In genomic region chr21:43994085-43994484, GRCh38 we compare ENCODE assay signal across 20 cellular contexts. TPM values are rescaled to one million over a fixed set of nuclear protein-coding genes. Genes with fewer than 3 reads are reported as not detected.
DNase-seq lines count a peak whose midpoint lies in the region; ATAC-seq, FAIRE-seq and TF ChIP-seq lines count a peak whose summit lies in the region.
"Had no signal": no experiment of that assay in that cellular context is flagged by ENCODE, and none has a peak within 500 bp of the region (broad histone marks: within the 10 kb centered on the region; RNA-seq: fewer than 3 reads in every experiment).

No MANE protein-coding gene starts in this region.

- H3K9me3 Mint-ChIP-seq in GM23338, result no peaks in the 10 kb centered on the region
- H3K9me3 Mint-ChIP-seq in chondrocyte (ENCODE audit: low read depth), result peaks cover 6% of the 10 kb centered on the region
- no peaks in the 10 kb centered on the region for H3K9me3 Mint-ChIP-seq in activated CD4-positive, alpha-beta T cell treated with anti-CD3 and anti-CD28 coated beads, Interleukin-2, amount 10 ng/mL, durations not matched to agents 24 days and 14 days
- H3K9me3 Mint-ChIP-seq: CD4-positive, alpha-beta T cell had no signal

- no peaks in the 10 kb centered on the region for H3K9me3 ChIP-seq in lower lobe of right lung
- H3K9me3 ChIP-seq in small intestine (ENCODE audit: control insufficient read depth, low read depth), result no peaks in the 10 kb centered on the region
- H3K9me3 ChIP-seq: BE2C, Caco-2 had no signal

- TF ChIP-seq CTCF in GM23338 (conservative IDR thresholded peaks at IDR 0.05; ENCODE audit: low read depth in 2 of 2) (no peak), chondrocyte (IDR thresholded peaks at IDR 0.05) (no peak), lower lobe of right lung (IDR thresholded peaks at IDR 0.05) (no peak)

- ATAC-seq in GM23338 (peak; percentile 35; the same call in 2 of the 3 replicates), lower lobe of right lung (peak in 1 of 2 donors; percentile 13), HG02970 (IDR thresholded peaks at IDR 0.05; ENCODE audit: low FRiP score, unreplicated experiment) (no peak), esophagus mucosa (no peak)

- no peak for FAIRE-seq in small intestine (lab: Jason Lieb, UNC)
- FAIRE-seq: A204.1, G401.6, HTR-8/SVneo had no signal

- no peaks in the 10 kb centered on the region for H4K20me1 ChIP-seq in GM23338 (replicated peaks; ENCODE audit: insufficient read depth)

- no peaks in the 10 kb centered on the region for H3K79me2 ChIP-seq in GM23338 (replicated peaks; ENCODE audit: insufficient read depth)

- intact Hi-C loops in lower lobe of right lung (cut with DNase I), result no loop called here
- intact Hi-C loops in activated CD4-positive, alpha-beta T cell treated with anti-CD3 and anti-CD28 coated beads, Interleukin-2, amount 10 ng/mL, durations not matched to agents 24 days and 14 days (cut with micrococcal nuclease), result no loop called here

- H3K27ac ChIP-seq in GM23338 (ENCODE audit: low read depth) (no peak overlapping the region), lower lobe of right lung (no peak overlapping the region), small intestine (ENCODE audit: low read depth in 1 of 2, low read length in 1 of 2) (no peak overlapping the region)

- H3F3A ChIP-seq in GM23338 (replicated peaks; ENCODE audit: low read depth), result no peaks in the 10 kb centered on the region

- H3K4me1 ChIP-seq in GM23338 (ENCODE audit: insufficient read depth) (no peaks in the 10 kb centered on the region), lower lobe of right lung (no peaks in the 10 kb centered on the region), small intestine (ENCODE audit: control insufficient read depth in 2 of 2, insufficient read depth in 1 of 2, low read depth in 1 of 2, low read length in 1 of 2) (no peaks in the 10 kb centered on the region)
- H3K4me1 ChIP-seq: BE2C, Caco-2 had no signal

- H3K4me1 Mint-ChIP-seq in GM23338 (no peaks in the 10 kb centered on the region), chondrocyte (ENCODE audit: low read depth) (peaks cover 3% of the 10 kb centered on the region)
- no peaks in the 10 kb centered on the region for H3K4me1 Mint-ChIP-seq in activated CD4-positive, alpha-beta T cell treated with anti-CD3 and anti-CD28 coated beads, Interleukin-2, amount 10 ng/mL, durations not matched to agents 24 days and 14 days

- no peak overlapping the region for H3K4me2 ChIP-seq in GM23338

- H3K4me3 ChIP-seq in GM23338, result no peak overlapping the region
- no peak overlapping the region for H3K4me3 ChIP-seq in lower lobe of right lung
- no peak overlapping the region for H3K4me3 ChIP-seq in small intestine (ENCODE audit: low read depth in 1 of 2, low read length in 2 of 2)

- WGBS in small intestine, 3 donors, result 23 to 58% (median 45%) methylated on average over 11 of the region's 11 CpGs

- H3K27me3 ChIP-seq in GM23338 (ENCODE audit: insufficient read depth) (no peaks in the 10 kb centered on the region), lower lobe of right lung (ENCODE audit: low read depth) (peaks cover 11% of the 10 kb centered on the region), small intestine (ENCODE audit: control insufficient read depth in 2 of 2, insufficient read depth in 2 of 2, low read length in 2 of 2) (no peaks in the 10 kb centered on the region)
- H3K27me3 ChIP-seq: BE2C had no signal

- H3K36me3 Mint-ChIP-seq in GM23338 (ENCODE audit: low read depth) (no peaks in the 10 kb centered on the region), chondrocyte (ENCODE audit: low read depth) (no peaks in the 10 kb centered on the region)
- H3K36me3 Mint-ChIP-seq in activated CD4-positive, alpha-beta T cell treated with anti-CD3 and anti-CD28 coated beads, Interleukin-2, amount 10 ng/mL, durations not matched to agents 24 days and 14 days (ENCODE audit: low read depth), result no peaks in the 10 kb centered on the region

- H3K27ac Mint-ChIP-seq in GM23338, result no peak overlapping the region
- no peak overlapping the region for H3K27ac Mint-ChIP-seq in chondrocyte (ENCODE audit: unreplicated experiment)
- H3K27ac Mint-ChIP-seq in activated CD4-positive, alpha-beta T cell treated with anti-CD3 and anti-CD28 coated beads, Interleukin-2, amount 10 ng/mL, durations not matched to agents 24 days and 14 days, result no peak overlapping the region
- H3K27ac Mint-ChIP-seq: CD4-positive, alpha-beta T cell had no signal

- H3K9me2 ChIP-seq in GM23338 (ENCODE audit: insufficient read depth), result no peaks in the 10 kb centered on the region

- no peak overlapping the region for H3K4me3 Mint-ChIP-seq in GM23338
- H3K4me3 Mint-ChIP-seq in chondrocyte (ENCODE audit: unreplicated experiment), result no peak overlapping the region
- no peak overlapping the region for H3K4me3 Mint-ChIP-seq in activated CD4-positive, alpha-beta T cell treated with anti-CD3 and anti-CD28 coated beads, Interleukin-2, amount 10 ng/mL, durations not matched to agents 24 days and 14 days
- H3K4me3 Mint-ChIP-seq: CD4-positive, alpha-beta T cell had no signal

- no peaks in the 10 kb centered on the region for H3K36me3 ChIP-seq in GM23338 (ENCODE audit: insufficient read depth)
- H3K36me3 ChIP-seq in lower lobe of right lung, result no peaks in the 10 kb centered on the region
- no peaks in the 10 kb centered on the region for H3K36me3 ChIP-seq in small intestine (ENCODE audit: control insufficient read depth in 2 of 2, insufficient read depth in 2 of 2, low read length in 2 of 2)
- H3K36me3 ChIP-seq: BE2C had no signal

- DNase-seq in GM23338 (ENCODE audit: low spot score) (no peak), chondrocyte (ENCODE audit: low spot score) (peak; percentile 83), lower lobe of right lung (peak; percentile 24), small intestine (peak; percentile 32), ureter (ENCODE audit: low spot score) (no peak)
- DNase-seq in activated CD4-positive, alpha-beta T cell treated with anti-CD3 and anti-CD28 coated beads, Interleukin-2, amount 10 ng/mL, durations not matched to agents 24 days and 14 days, result no peak
- DNase-seq: BE2C; CD4-positive, alpha-beta T cell; GOT3; NCI-H1092 treated with DMSO at 0.1 percent for 48 hours; NCI-H2107; NCI-H510A; NCI-H774; SHP77 treated with DMSO at 0.1 percent for 48 hours had no signal

- H3K27me3 Mint-ChIP-seq in GM23338 (ENCODE audit: insufficient read depth, low read depth, poor library complexity) (peaks cover 7% of the 10 kb centered on the region), chondrocyte (ENCODE audit: low read depth) (no peaks in the 10 kb centered on the region)
- H3K27me3 Mint-ChIP-seq in activated CD4-positive, alpha-beta T cell treated with anti-CD3 and anti-CD28 coated beads, Interleukin-2, amount 10 ng/mL, durations not matched to agents 24 days and 14 days, result peaks cover 12% of the 10 kb centered on the region
- H3K27me3 Mint-ChIP-seq: CD4-positive, alpha-beta T cell had no signal

- H2AFZ ChIP-seq in GM23338, result no peak overlapping the region

TF ChIP-seq in GM23338, 12 proteins besides CTCF, POLR2A, EP300 and RAD21 (continues in another document):
- TF ChIP-seq NANOG (IDR thresholded peaks at IDR 0.05; ENCODE audit: borderline replicate concordance) (no peak), POLR2AphosphoS5 (IDR thresholded peaks at IDR 0.05; ENCODE audit: low read depth) (no peak), EZH2 (IDR thresholded peaks at IDR 0.05; ENCODE audit: low read depth, unreplicated experiment) (no peak), STAT1 (IDR thresholded peaks at IDR 0.05; ENCODE audit: unreplicated experiment) (no peak)
- TF ChIP-seq, protein P1, sequence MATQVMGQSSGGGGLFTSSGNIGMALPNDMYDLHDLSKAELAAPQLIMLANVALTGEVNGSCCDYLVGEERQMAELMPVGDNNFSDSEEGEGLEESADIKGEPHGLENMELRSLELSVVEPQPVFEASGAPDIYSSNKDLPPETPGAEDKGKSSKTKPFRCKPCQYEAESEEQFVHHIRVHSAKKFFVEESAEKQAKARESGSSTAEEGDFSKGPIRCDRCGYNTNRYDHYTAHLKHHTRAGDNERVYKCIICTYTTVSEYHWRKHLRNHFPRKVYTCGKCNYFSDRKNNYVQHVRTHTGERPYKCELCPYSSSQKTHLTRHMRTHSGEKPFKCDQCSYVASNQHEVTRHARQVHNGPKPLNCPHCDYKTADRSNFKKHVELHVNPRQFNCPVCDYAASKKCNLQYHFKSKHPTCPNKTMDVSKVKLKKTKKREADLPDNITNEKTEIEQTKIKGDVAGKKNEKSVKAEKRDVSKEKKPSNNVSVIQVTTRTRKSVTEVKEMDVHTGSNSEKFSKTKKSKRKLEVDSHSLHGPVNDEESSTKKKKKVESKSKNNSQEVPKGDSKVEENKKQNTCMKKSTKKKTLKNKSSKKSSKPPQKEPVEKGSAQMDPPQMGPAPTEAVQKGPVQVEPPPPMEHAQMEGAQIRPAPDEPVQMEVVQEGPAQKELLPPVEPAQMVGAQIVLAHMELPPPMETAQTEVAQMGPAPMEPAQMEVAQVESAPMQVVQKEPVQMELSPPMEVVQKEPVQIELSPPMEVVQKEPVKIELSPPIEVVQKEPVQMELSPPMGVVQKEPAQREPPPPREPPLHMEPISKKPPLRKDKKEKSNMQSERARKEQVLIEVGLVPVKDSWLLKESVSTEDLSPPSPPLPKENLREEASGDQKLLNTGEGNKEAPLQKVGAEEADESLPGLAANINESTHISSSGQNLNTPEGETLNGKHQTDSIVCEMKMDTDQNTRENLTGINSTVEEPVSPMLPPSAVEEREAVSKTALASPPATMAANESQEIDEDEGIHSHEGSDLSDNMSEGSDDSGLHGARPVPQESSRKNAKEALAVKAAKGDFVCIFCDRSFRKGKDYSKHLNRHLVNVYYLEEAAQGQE (IDR thresholded peaks at IDR 0.05; ENCODE audit: unreplicated experiment), result no peak

RNA-seq across cellular contexts. Expression of gene TRAPPC10, which starts 18.0 kb away (rescaled TPM):
- total RNA-seq in GM23338 (2014; rRNA removed; shearing (Covaris generic)), result 27.1 and 30.9 TPM in 2 replicates
- polyA plus RNA-seq in GM23338 (2016; fragmentation: Nextera tagmentation; extraction: Ambion mirVana) (14.0 and 16.2 TPM in 2 replicates), small intestine (10 to 100 TPM in 1 of 3 donors, 1 to 10 TPM in 2; 8.4 to 14.0 (median 8.7) TPM)
- total RNA-seq in chondrocyte (31.0 to 41.8 TPM (median 37.0 TPM) in 3 replicates), lower lobe of right lung (47.4 TPM), ureter (48.3 TPM), esophagus mucosa (20.2 TPM)
- 69.6 and 75.0 TPM in 2 replicates for total RNA-seq in activated CD4-positive, alpha-beta T cell treated with anti-CD3 and anti-CD28 coated beads, Interleukin-2, amount 10 ng/mL, durations not matched to agents 24 days and 14 days

Comparison
In these comparisons a context has a peak if more than half of its experiments do, and no peak if none do; other contexts are left out.
1. DNase-seq: peak in chondrocyte (single experiment), lower lobe of right lung (single experiment) and small intestine (single experiment); none in GM23338 (single experiment), activated CD4-positive, alpha-beta T cell treated with anti-CD3 and anti-CD28 coated beads, Interleukin-2, amount 10 ng/mL, durations not matched to agents 24 days and 14 days (single experiment) and ureter (single experiment).